ENCODE assay signal across 8 cellular contexts in genomic region chr7:12067156-12067831, GRCh38.
DNase-seq lines count a peak whose midpoint lies in the region; ATAC-seq lines count a peak whose summit lies in the region.

No MANE protein-coding gene starts in this region.

- no peaks in the 10 kb centered on the region for H3K36me3 Mint-ChIP-seq in activated naive CD8-positive, alpha-beta T cell treated with anti-CD3 and anti-CD28 coated beads, Interleukin-2, amount 10 ng/mL, durations not matched to agents 7 days and 5 days

- H3K9me3 Mint-ChIP-seq in activated naive CD8-positive, alpha-beta T cell treated with anti-CD3 and anti-CD28 coated beads, Interleukin-2, amount 10 ng/mL, durations not matched to agents 7 days and 5 days, result no peaks in the 10 kb centered on the region

- peak; percentile 62 for ATAC-seq in GM21737 (IDR thresholded peaks at IDR 0.05; ENCODE audit: unreplicated experiment)
- peak; percentile 80 for ATAC-seq in activated naive CD8-positive, alpha-beta T cell treated with anti-CD3 and anti-CD28 coated beads, Interleukin-2, amount 10 ng/mL, durations not matched to agents 7 days and 5 days (ENCODE audit: low read depth)
- no peak for ATAC-seq in HG02840 (IDR thresholded peaks at IDR 0.05; ENCODE audit: low FRiP score, unreplicated experiment)

- no peak overlapping the region for H3K4me3 Mint-ChIP-seq in activated naive CD8-positive, alpha-beta T cell treated with anti-CD3 and anti-CD28 coated beads, Interleukin-2, amount 10 ng/mL, durations not matched to agents 7 days and 5 days

- H3K27ac Mint-ChIP-seq in activated naive CD8-positive, alpha-beta T cell treated with anti-CD3 and anti-CD28 coated beads, Interleukin-2, amount 10 ng/mL, durations not matched to agents 7 days and 5 days, result no peak overlapping the region

- no peaks in the 10 kb centered on the region for H3K27me3 Mint-ChIP-seq in activated naive CD8-positive, alpha-beta T cell treated with anti-CD3 and anti-CD28 coated beads, Interleukin-2, amount 10 ng/mL, durations not matched to agents 7 days and 5 days

- POLR2A ChIA-PET in activated naive CD8-positive, alpha-beta T cell treated with anti-CD3 and anti-CD28 coated beads, Interleukin-2, amount 10 ng/mL, durations not matched to agents 7 days and 5 days (lab: Charles Lee), result interaction anchor here (1.1 kb wide), 1 partner anchor 255 kb away, joined by 3 read pairs; no protein-coding TSS in a partner anchor

- DNase-seq in ELR (ENCODE audit: low read depth), result peak; percentile 84
- peak; percentile 74 for DNase-seq in M059J (ENCODE audit: low read depth)
- peak; percentile 44 for DNase-seq in SKM-1 (lab: John Stamatoyannopoulos, UW; ENCODE audit: unreplicated experiment)
- peak; percentile 35 for DNase-seq in activated naive CD8-positive, alpha-beta T cell treated with anti-CD3 and anti-CD28 coated beads, Interleukin-2, amount 10 ng/mL, durations not matched to agents 7 days and 5 days
- peak; percentile 17 for DNase-seq in hepatic stellate cell (ENCODE audit: low spot score)
- DNase-seq in stimulated activated CD4-positive, alpha-beta T cell treated with anti-CD3 and anti-CD28 coated beads, Interleukin-12 subunit alpha, Interleukin-12 subunit beta, amount 100 ng/mL, for 4 hours, result peak; percentile 36

- no peaks in the 10 kb centered on the region for H3K4me1 Mint-ChIP-seq in activated naive CD8-positive, alpha-beta T cell treated with anti-CD3 and anti-CD28 coated beads, Interleukin-2, amount 10 ng/mL, durations not matched to agents 7 days and 5 days

Comparison
In these comparisons a context has a peak if more than half of its experiments do, and no peak if none do; other contexts are left out.
1. DNase-seq: peak in every context shown above with its lines; median percentile 84 in ELR; 74 in M059J; 44 in SKM-1; 36 in stimulated activated CD4-positive, alpha-beta T cell treated with anti-CD3 and anti-CD28 coated beads, Interleukin-12 subunit alpha, Interleukin-12 subunit beta, amount 100 ng/mL, for 4 hours; 35 in activated naive CD8-positive, alpha-beta T cell treated with anti-CD3 and anti-CD28 coated beads, Interleukin-2, amount 10 ng/mL, durations not matched to agents 7 days and 5 days; 17 in hepatic stellate cell.